Comparison of ENCODE assay signal across 17 cellular contexts in genomic region chr2:98615481-98615880, GRCh38. TPM values are rescaled to one million over a fixed set of nuclear protein-coding genes. Genes with fewer than 3 reads are reported as not detected.
DNase-seq lines count a peak whose midpoint lies in the region; ATAC-seq and TF ChIP-seq lines count a peak whose summit lies in the region.
"Had no signal": no experiment of that assay in that cellular context is flagged by ENCODE, and none has a peak within 500 bp of the region (broad histone marks: within the 10 kb centered on the region; RNA-seq: fewer than 3 reads in every experiment).

No MANE protein-coding gene starts in this region.

- H2BK5ac ChIP-seq in mesendoderm (ENCODE audit: low read length), result no peak overlapping the region

- no peak for TF ChIP-seq CTCF in CD8-positive, alpha-beta T cell (IDR thresholded peaks at IDR 0.05)
- TF ChIP-seq CTCF in HCT116 (IDR thresholded peaks at IDR 0.05 in 2 of 3, conservative IDR thresholded peaks at IDR 0.05 in 1 of 3; ENCODE audit: borderline replicate concordance in 1 of 3, insufficient read depth in 1 of 3, low read depth in 2 of 3, low read length in 2 of 3) (peak in 2 of 3 experiments; percentile 26 to 30; a peak in 2 of 6 replicates), Peyer's patch (IDR thresholded peaks at IDR 0.05) (peak in 2 of 6 experiments; percentile 6 to 8)

- ATAC-seq in CD8-positive, alpha-beta T cell, result no peak
- peak; percentile 52; the same call in 1 of the 2 replicates for ATAC-seq in HCT116
- ATAC-seq: activated T-cell treated with anti-CD3 and anti-CD28 coated beads, Interleukin-2, amount 50 U/mL, for 4 hours; left lobe of liver had no signal

- peaks cover 11% of the 10 kb centered on the region for H3K4me1 ChIP-seq in CD8-positive, alpha-beta T cell (ENCODE audit: insufficient read depth, low read length)
- H3K4me1 ChIP-seq in HCT116 (ENCODE audit: control insufficient read depth in 1 of 2, insufficient read depth in 2 of 2, low read length in 2 of 2), result no peaks in the 10 kb centered on the region
- H3K4me1 ChIP-seq in mesendoderm (ENCODE audit: control insufficient read depth, low read depth, low read length), result peaks cover 10% of the 10 kb centered on the region
- H3K4me1 ChIP-seq in Peyer's patch, result peaks cover 0 to 12% (median 0%) of the 10 kb centered on the region in 4 donors

- H3K4me2 ChIP-seq in HCT116 (ENCODE audit: low read length) (no peak overlapping the region), mesendoderm (ENCODE audit: low read length) (no peak overlapping the region)

- H2AFZ ChIP-seq in HCT116 (ENCODE audit: low read depth, low read length, poor library complexity, severe bottlenecking), result no peak overlapping the region

- POLR2A ChIA-PET in CD8-positive, alpha-beta T cell (lab: Charles Lee), result interaction anchor here (1.4 kb wide), 1 partner anchor 113 kb away, joined by 4 read pairs; no protein-coding TSS in a partner anchor
- POLR2A ChIA-PET in HCT116 (lab: Charles Lee), result no interaction called here

- H4K20me1 ChIP-seq in HCT116 (ENCODE audit: insufficient read depth), result no peaks in the 10 kb centered on the region

- no peaks in the 10 kb centered on the region for H3K9me3 Mint-ChIP-seq in CD8-positive, alpha-beta T cell
- no peaks in the 10 kb centered on the region for H3K9me3 Mint-ChIP-seq in activated naive CD8-positive, alpha-beta T cell treated with anti-CD3 and anti-CD28 coated beads for 36 hours
- H3K9me3 Mint-ChIP-seq: activated T-cell treated with anti-CD3 and anti-CD28 coated beads, Interleukin-2, amount 50 U/mL, for 4 hours had no signal

- no peaks in the 10 kb centered on the region for H3K27me3 Mint-ChIP-seq in CD8-positive, alpha-beta T cell (ENCODE audit: low read depth)
- H3K27me3 Mint-ChIP-seq in activated naive CD8-positive, alpha-beta T cell treated with anti-CD3 and anti-CD28 coated beads for 36 hours, result no peaks in the 10 kb centered on the region

- H3K4me3 Mint-ChIP-seq in CD8-positive, alpha-beta T cell, result no peak overlapping the region
- no peak overlapping the region for H3K4me3 Mint-ChIP-seq in activated naive CD8-positive, alpha-beta T cell treated with anti-CD3 and anti-CD28 coated beads for 36 hours
- H3K4me3 Mint-ChIP-seq: activated T-cell treated with anti-CD3 and anti-CD28 coated beads, Interleukin-2, amount 50 U/mL, for 4 hours had no signal

- H2AK5ac ChIP-seq in mesendoderm (ENCODE audit: low read length), result no peak overlapping the region

- no TSS peak for BruUV-seq in HCT116 (replicated peaks; lab: Mats Ljungman, UMichigan)

- no peaks in the 10 kb centered on the region for H3K27me3 ChIP-seq in CD8-positive, alpha-beta T cell (ENCODE audit: insufficient read depth, low read length)
- no peaks in the 10 kb centered on the region for H3K27me3 ChIP-seq in HCT116 (ENCODE audit: insufficient read depth, low read length)
- no peaks in the 10 kb centered on the region for H3K27me3 ChIP-seq in mesendoderm (ENCODE audit: insufficient read depth, low read length, poor library complexity)
- no peaks in the 10 kb centered on the region for H3K27me3 ChIP-seq in Peyer's patch
- H3K27me3 ChIP-seq: heart right ventricle, neutrophil, suprapubic skin had no signal

- peaks cover 61% of the 10 kb centered on the region for H3K4me1 Mint-ChIP-seq in CD8-positive, alpha-beta T cell (ENCODE audit: low read depth)
- peaks cover 48% of the 10 kb centered on the region for H3K4me1 Mint-ChIP-seq in activated naive CD8-positive, alpha-beta T cell treated with anti-CD3 and anti-CD28 coated beads for 36 hours

- H3K79me2 ChIP-seq in HCT116 (ENCODE audit: insufficient read depth, low read length), result peaks cover 11% of the 10 kb centered on the region
- H3K79me2 ChIP-seq in mesendoderm (ENCODE audit: control insufficient read depth, insufficient read depth, low read length), result peaks cover 5% of the 10 kb centered on the region

- DNase-seq in CD8-positive, alpha-beta T cell, result no peak
- DNase-seq in HCT116 (ENCODE audit: low read depth, low spot score), result no peak
- DNase-seq in activated naive CD8-positive, alpha-beta T cell treated with anti-CD3 and anti-CD28 coated beads for 36 hours, result no peak
- peak; percentile 60 for DNase-seq in mesendoderm
- no peak for DNase-seq in NCI-H345 (lab: John Stamatoyannopoulos, UW)
- DNase-seq in Peyer's patch, result no peak
- DNase-seq in DMS114 treated with DMSO at 0.1 percent for 48 hours (lab: John Stamatoyannopoulos, UW; ENCODE audit: unreplicated experiment), result no peak
- DNase-seq: activated T-cell treated with anti-CD3 and anti-CD28 coated beads, Interleukin-2, amount 50 U/mL, for 4 hours; heart right ventricle; IMR-90; NCI-H1417 treated with DMSO at 0.1 percent for 48 hours; NCI-H524 had no signal

- no peak overlapping the region for H4K5ac ChIP-seq in mesendoderm (ENCODE audit: low read length)

- intact Hi-C loops in CD8-positive, alpha-beta T cell (cut with DNase I, micrococcal nuclease), result no loop called here
- intact Hi-C loops in HCT116 (cut with micrococcal nuclease), result no loop called here

- CTCF ChIA-PET in CD8-positive, alpha-beta T cell (lab: Charles Lee), result no interaction called here
- CTCF ChIA-PET in HCT116 (lab: Charles Lee), result no interaction called here

- H4K8ac ChIP-seq in mesendoderm (ENCODE audit: low read depth, low read length), result no peak overlapping the region

- H3K36me3 Mint-ChIP-seq in CD8-positive, alpha-beta T cell, result peaks cover 76% of the 10 kb centered on the region
- peaks cover 47% of the 10 kb centered on the region for H3K36me3 Mint-ChIP-seq in activated naive CD8-positive, alpha-beta T cell treated with anti-CD3 and anti-CD28 coated beads for 36 hours

- no peaks in the 10 kb centered on the region for H3K9me3 ChIP-seq in CD8-positive, alpha-beta T cell (ENCODE audit: low read length)
- H3K9me3 ChIP-seq in HCT116 (ENCODE audit: control insufficient read depth in 1 of 2, insufficient read depth in 1 of 2, low read depth in 1 of 2, low read length in 2 of 2), result no peaks in the 10 kb centered on the region
- no peaks in the 10 kb centered on the region for H3K9me3 ChIP-seq in Peyer's patch
- H3K9me3 ChIP-seq: heart right ventricle, neutrophil, suprapubic skin had no signal

- RAD21 ChIA-PET in HCT116 (lab: Charles Lee; ENCODE audit: low non-redundant PET in 1 of 2, low total read pairs in 2 of 2, uncharacterized antibody in 2 of 2, unreplicated experiment in 2 of 2), result no interaction called here

- H3K27ac Mint-ChIP-seq in CD8-positive, alpha-beta T cell, result peak overlapping the region; percentile 88
- peak overlapping the region; percentile 15 for H3K27ac Mint-ChIP-seq in activated naive CD8-positive, alpha-beta T cell treated with anti-CD3 and anti-CD28 coated beads for 36 hours

- H3K9me2 ChIP-seq in HCT116 (ENCODE audit: insufficient read depth), result no peaks in the 10 kb centered on the region

- no peak overlapping the region for H3K4me3 ChIP-seq in CD8-positive, alpha-beta T cell (ENCODE audit: low read depth, low read length)
- H3K4me3 ChIP-seq in HCT116 (replicated peaks in 1 of 2; ENCODE audit: low read depth in 1 of 2, low read length in 2 of 2) (no peak overlapping the region), mesendoderm (ENCODE audit: low read length) (no peak overlapping the region), Peyer's patch (no peak overlapping the region)
- H3K4me3 ChIP-seq: heart right ventricle, skin epidermis, suprapubic skin had no signal

- H3K18ac ChIP-seq in mesendoderm (ENCODE audit: low read length), result no peak overlapping the region

- no peak overlapping the region for H2BK15ac ChIP-seq in mesendoderm (replicated peaks; ENCODE audit: low read depth)

- no peak for TF ChIP-seq RAD21 in HCT116 (IDR thresholded peaks at IDR 0.05; ENCODE audit: low read depth)

- no peak overlapping the region for H3K56ac ChIP-seq in mesendoderm (ENCODE audit: low read length)

- H2BK120ac ChIP-seq in mesendoderm (ENCODE audit: low read depth, low read length), result no peak overlapping the region

- no peak overlapping the region for H3K4ac ChIP-seq in mesendoderm (ENCODE audit: low read depth, low read length)

- peaks cover 7% of the 10 kb centered on the region for H3K79me1 ChIP-seq in mesendoderm (ENCODE audit: low read length)

- no peak overlapping the region for H3K23ac ChIP-seq in mesendoderm (ENCODE audit: low read length)

- H3K9ac ChIP-seq in HCT116 (ENCODE audit: low read length) (no peak overlapping the region), mesendoderm (ENCODE audit: low read length) (no peak overlapping the region)

- no peak overlapping the region for H3K27ac ChIP-seq in CD8-positive, alpha-beta T cell (ENCODE audit: low read depth, low read length)
- H3K27ac ChIP-seq in HCT116 (ENCODE audit: low read depth, low read length) (no peak overlapping the region), mesendoderm (ENCODE audit: low read depth, low read length) (no peak overlapping the region), Peyer's patch (no peak overlapping the region)
- H3K27ac ChIP-seq: C4-2B, heart right ventricle, neutrophil, skin epidermis, suprapubic skin had no signal

- TF ChIP-seq POLR2A in HCT116 (IDR thresholded peaks at IDR 0.05; ENCODE audit: borderline replicate concordance, extremely low read depth, insufficient read depth, insufficient read length) (no peak), Peyer's patch (IDR thresholded peaks at IDR 0.05) (no peak)

- peaks cover 15% of the 10 kb centered on the region for H3K36me3 ChIP-seq in CD8-positive, alpha-beta T cell (ENCODE audit: insufficient read depth, low read length)
- H3K36me3 ChIP-seq in HCT116 (ENCODE audit: control insufficient read depth in 1 of 2, insufficient read depth in 2 of 2, low read length in 2 of 2) (peaks cover 19 to 27% of the 10 kb centered on the region in 2 experiments; a peak in 3 of 4 replicates), mesendoderm (ENCODE audit: control insufficient read depth, insufficient read depth, low read length) (peaks cover 8% of the 10 kb centered on the region), Peyer's patch (peaks cover 0 to 79% (median 0%) of the 10 kb centered on the region in 3 donors)

- no CpG with 5 or more reads among the region's 5 CpGs for WGBS in mesendoderm (ENCODE audit: extremely low coverage, insufficient coverage, low lambda C conversion rate)

TF ChIP-seq in HCT116, 20 proteins besides CTCF, POLR2A, EP300 and RAD21 (continues in another document):
- TF ChIP-seq JUND (IDR thresholded peaks at IDR 0.05) (no peak), TCF7L2 (IDR thresholded peaks at IDR 0.05; ENCODE audit: borderline replicate concordance, extremely low read depth, insufficient read depth, insufficient read length) (no peak)

RNA-seq across cellular contexts. Expression of gene UNC50, which starts 7.1 kb away (rescaled TPM):
- 10 to 100 TPM; 12.5 to 14.4 TPM for total RNA-seq in CD8-positive, alpha-beta T cell
- 33.0 TPM for total RNA-seq in HCT116 (2021; ENCODE audit: unreplicated experiment)
- polyA plus RNA-seq in HCT116 (2012), result 17.8 and 21.7 TPM in 2 replicates
- 10 to 100 TPM; 29.8 to 30.9 TPM for total RNA-seq in activated naive CD8-positive, alpha-beta T cell treated with anti-CD3 and anti-CD28 coated beads for 36 hours
- polyA plus RNA-seq in mesendoderm (2013, experiment 1 of 2), result 56.6 TPM
- 54.3 TPM for polyA plus RNA-seq in mesendoderm (2013, experiment 2 of 2)
- 10 to 100 TPM; 31.1 to 51.7 (median 35.0) TPM for total RNA-seq in Peyer's patch

RNA-seq across cellular contexts. Expression of gene COA5, which starts 7.2 kb away (rescaled TPM):
- total RNA-seq in CD8-positive, alpha-beta T cell, result 10 to 100 TPM; 19.7 to 24.1 TPM
- total RNA-seq in HCT116 (2021; ENCODE audit: unreplicated experiment) (18.6 TPM), Peyer's patch (10 to 100 TPM; 18.4 to 32.7 (median 27.2) TPM)
- polyA plus RNA-seq in HCT116 (2012), result 15.1 and 18.6 TPM in 2 replicates
- 10 to 100 TPM; 27.1 to 27.2 TPM for total RNA-seq in activated naive CD8-positive, alpha-beta T cell treated with anti-CD3 and anti-CD28 coated beads for 36 hours
- 30.2 TPM for polyA plus RNA-seq in mesendoderm (2013, experiment 1 of 2)
- 29.8 TPM for polyA plus RNA-seq in mesendoderm (2013, experiment 2 of 2)
